Comparison of ENCODE assay signal across 8 cellular contexts in genomic region chr3:196739671-196740475, GRCh38. TPM values are rescaled to one million over a fixed set of nuclear protein-coding genes. Genes with fewer than 3 reads are reported as not detected.
DNase-seq lines count a peak whose midpoint lies in the region; ATAC-seq and TF ChIP-seq lines count a peak whose summit lies in the region.

TSS of gene PAK2 (plus strand) at chr3:196739857. CDS start at chr3:196782647, 42,790 bp downstream.

- H3K36me3 Mint-ChIP-seq in T-helper 2 cell treated with Interferon-gamma antibody and Interleukin-4, amounts not matched to agents 5 μg/mL and 100 μg/mL, for 36 hours (ENCODE audit: low read depth): peaks cover 35% of the 10 kb centered on the region

- peak within 1 kb of the TSS; percentile 99 for H3K4me3 Mint-ChIP-seq in T-helper 2 cell treated with Interferon-gamma antibody and Interleukin-4, amounts not matched to agents 5 μg/mL and 100 μg/mL, for 36 hours

- intact Hi-C loops in left ventricle myocardium superior (cut with micrococcal nuclease) (no loop called here), prostate gland (cut with DNase I) (loop anchor here (2.0 kb wide), 1 partner anchor 27 kb away; the partner anchor contains the start of genes CEP19 and PIGX), upper lobe of right lung (cut with DNase I) (no loop called here)

- peaks cover 3% of the 10 kb centered on the region for H3K4me1 ChIP-seq in prostate gland (replicated peaks)
- peaks cover 22% of the 10 kb centered on the region for H3K4me1 ChIP-seq in upper lobe of right lung

- ATAC-seq in GM18505 (IDR thresholded peaks at IDR 0.05; ENCODE audit: unreplicated experiment): peak; percentile 89
- peak; percentile 85 for ATAC-seq in HG02970 (IDR thresholded peaks at IDR 0.05; ENCODE audit: low FRiP score, unreplicated experiment)
- peak; percentile 96 for ATAC-seq in left ventricle myocardium superior
- ATAC-seq in upper lobe of right lung: peak; percentile 98

- H3K27ac ChIP-seq in prostate gland (peak within 1 kb of the TSS; percentile 92 to 95), upper lobe of right lung (peak within 1 kb of the TSS; percentile 98)

- peaks cover 6% of the 10 kb centered on the region for H3K9me3 Mint-ChIP-seq in T-helper 2 cell treated with Interferon-gamma antibody and Interleukin-4, amounts not matched to agents 5 μg/mL and 100 μg/mL, for 36 hours

- TF ChIP-seq CTCF in prostate gland (IDR thresholded peaks at IDR 0.05) (peak in 1 of 4 experiments; percentile 21), upper lobe of right lung (IDR thresholded peaks at IDR 0.05) (no peak)

- peaks cover 24% of the 10 kb centered on the region for H3K4me1 Mint-ChIP-seq in T-helper 2 cell treated with Interferon-gamma antibody and Interleukin-4, amounts not matched to agents 5 μg/mL and 100 μg/mL, for 36 hours (ENCODE audit: low read depth)

- peak; percentile 78 for TF ChIP-seq POLR2A in GM18505 (IDR thresholded peaks at IDR 0.05; ENCODE audit: borderline replicate concordance, extremely low read depth, insufficient read depth, insufficient read length)
- peak; percentile 75 for TF ChIP-seq POLR2A in prostate gland (IDR thresholded peaks at IDR 0.05)

- under 1% methylated on average over 78 of the region's 85 CpGs for WGBS in prostate gland

- H3K27ac Mint-ChIP-seq in T-helper 2 cell treated with Interferon-gamma antibody and Interleukin-4, amounts not matched to agents 5 μg/mL and 100 μg/mL, for 36 hours: peak within 1 kb of the TSS; percentile 99

- no peaks in the 10 kb centered on the region for H3K27me3 Mint-ChIP-seq in T-helper 2 cell treated with Interferon-gamma antibody and Interleukin-4, amounts not matched to agents 5 μg/mL and 100 μg/mL, for 36 hours (ENCODE audit: low read depth)

- H3K27me3 ChIP-seq in prostate gland (replicated peaks; ENCODE audit: insufficient read depth): no peaks in the 10 kb centered on the region
- H3K27me3 ChIP-seq in upper lobe of right lung: no peaks in the 10 kb centered on the region

- H3K4me3 ChIP-seq in prostate gland (peak within 1 kb of the TSS; percentile 76 to 96), upper lobe of right lung (peak within 1 kb of the TSS; percentile 97)

- DNase-seq in NCI-H2029 treated with DMSO at 0.1 percent for 48 hours (lab: John Stamatoyannopoulos, UW) (peak; percentile 86), anterior cingulate cortex (lab: John Stamatoyannopoulos, UW) (peak; percentile 41 to 95 (median 90)), left ventricle myocardium superior (peak; percentile 96), prostate gland (ENCODE audit: low spot score) (peak; percentile 94), upper lobe of right lung (peak; percentile 97)
- DNase-seq in T-helper 2 cell treated with Interferon-gamma antibody and Interleukin-4, amounts not matched to agents 5 μg/mL and 100 μg/mL, for 36 hours (ENCODE audit: low spot score): peak; percentile 90

- no peaks in the 10 kb centered on the region for H3K9me3 ChIP-seq in prostate gland
- no peaks in the 10 kb centered on the region for H3K9me3 ChIP-seq in upper lobe of right lung

- no peaks in the 10 kb centered on the region for H3K36me3 ChIP-seq in prostate gland
- H3K36me3 ChIP-seq in upper lobe of right lung: no peaks in the 10 kb centered on the region

RNA-seq across cellular contexts. Expression of gene PAK2, which starts in this region (rescaled TPM):
- total RNA-seq in left ventricle myocardium superior (43.5 TPM), prostate gland (10 to 100 TPM; 37.4 to 48.3 TPM), upper lobe of right lung (77.8 TPM)

Comparison
In these comparisons a context has a peak if more than half of its experiments do, and no peak if none do; other contexts are left out.
1. Peak in every context shown above with its lines: DNase-seq, ATAC-seq, H3K4me3 ChIP-seq and H3K27ac ChIP-seq.